23 cellular contexts compared by ENCODE assay signal in genomic region chr15:77746254-77747174, GRCh38.
"Had no signal": no experiment of that assay in that cellular context is flagged by ENCODE, and none has a peak within 500 bp of the region (broad histone marks: within the 10 kb centered on the region; RNA-seq: fewer than 3 reads in every experiment).

No MANE protein-coding gene starts in this region.

- H3K4me1 ChIP-seq: SJCRH30 had no signal

- H3K27ac Mint-ChIP-seq: T-cell had no signal

- ATAC-seq: PC-3, T-cell had no signal

- FAIRE-seq: HepG2 had no signal

- H3K27me3 ChIP-seq: SJCRH30 had no signal

- H3K4me2 ChIP-seq: KMS-11 had no signal

- H3K9me3 ChIP-seq: SJCRH30 had no signal

- H3K9me3 Mint-ChIP-seq: T-cell had no signal

- H3K4me3 ChIP-seq: SJCRH30 had no signal

- H3K27ac ChIP-seq: KMS-11, RWPE1, SJCRH30 had no signal

- H3K9ac ChIP-seq: KMS-11 had no signal

- DNase-seq: IMR-90; MV-4-11; NCI-H1048; NCI-H1105; NCI-H1436 treated with DMSO at 0.1 percent for 48 hours; NCI-H1694; NCI-H187 treated with DMSO at 0.1 percent for 48 hours; NCI-H2029 treated with DMSO at 0.1 percent for 48 hours; NCI-H2171 treated with DMSO at 0.1 percent for 48 hours; NCI-H345; NCI-H446 treated with DMSO at 0.1 percent for 48 hours; NCI-H510A treated with DMSO at 0.1 percent for 48 hours; NCI-H526; NCI-H748 treated with DMSO at 0.1 percent for 48 hours; NK-92 treated with Interleukin-12 subunit alpha and Interleukin-12 subunit beta, amount 100 ng/mL, for 24 hours; PC-3; SHP77 treated with DMSO at 0.1 percent for 48 hours; SJCRH30; SW 1271; T-cell had no signal

- H3K36me3 ChIP-seq: SJCRH30 had no signal

- H3K36me3 Mint-ChIP-seq: T-cell had no signal
